Comparison of ENCODE assay signal across 29 cellular contexts in genomic region chr2:194294156-194294555, GRCh38.
DNase-seq lines count a peak whose midpoint lies in the region; TF ChIP-seq lines count a peak whose summit lies in the region.
"Had no signal": no experiment of that assay in that cellular context is flagged by ENCODE, and none has a peak within 500 bp of the region (broad histone marks: within the 10 kb centered on the region; RNA-seq: fewer than 3 reads in every experiment).

No MANE protein-coding gene starts in this region.

- H4K20me1 ChIP-seq in neural cell (ENCODE audit: insufficient read depth): no peaks in the 10 kb centered on the region
- H4K20me1 ChIP-seq: BLaER1; BLaER1 treated with 17β-estradiol and CSF1 and Interleukin-3, amounts not matched to agents 10 nM and 100 nM had no signal

- no peaks in the 10 kb centered on the region for H3K9me3 ChIP-seq in neural cell (ENCODE audit: low read length)
- H3K9me3 ChIP-seq: A549; BE2C; BLaER1; BLaER1 treated with 17β-estradiol and CSF1 and Interleukin-3, amounts not matched to agents 10 nM and 100 nM; Caco-2 had no signal

- DNase-seq in putamen (ENCODE audit: low spot score) (peak; percentile 9), COLO829 (ENCODE audit: low spot score) (no peak)
- no peak for DNase-seq in activated CD4-positive, alpha-beta T cell treated with anti-CD3 and anti-CD28 coated beads, Interleukin-2, amount 50 U/mL, for 4 hours
- DNase-seq: 8988T; ACHN; AML-193; BE2C; C1 segment of cervical spinal cord; Caco-2; Calu3; CD4-positive, alpha-beta memory T cell; CD4-positive, alpha-beta T cell; CD4-positive, CD25-positive, alpha-beta regulatory T cell; CD8-positive, alpha-beta memory T cell; CD8-positive, alpha-beta T cell; COR-L47; DMS 273 treated with DMSO at 0.1 percent for 48 hours; DMS153; DMS53; DMS79; DMS79 treated with DMSO at 0.1 percent for 48 hours; DND-41; EL had no signal

- no peaks in the 10 kb centered on the region for H3F3A ChIP-seq in neural cell (ENCODE audit: insufficient read depth, low read length, poor library complexity, severe bottlenecking)

- H3K36me3 ChIP-seq in neural cell (ENCODE audit: insufficient read depth, low read length): no peaks in the 10 kb centered on the region
- H3K36me3 ChIP-seq: BE2C; BLaER1; BLaER1 treated with 17β-estradiol and CSF1 and Interleukin-3, amounts not matched to agents 10 nM and 100 nM had no signal

- H3K79me2 ChIP-seq in neural cell (replicated peaks; ENCODE audit: insufficient read depth, low read length): no peaks in the 10 kb centered on the region

- no peak overlapping the region for H2AFZ ChIP-seq in neural cell (ENCODE audit: low read depth, low read length)

- TF ChIP-seq RAD21 in neural cell (conservative IDR thresholded peaks at IDR 0.05): no peak

- H3K9ac ChIP-seq in neural cell (ENCODE audit: low read length): no peak overlapping the region
- H3K9ac ChIP-seq: BLaER1; BLaER1 treated with 17β-estradiol and CSF1 and Interleukin-3, amounts not matched to agents 10 nM and 100 nM had no signal

- no peak overlapping the region for H3K27ac ChIP-seq in neural cell (ENCODE audit: low read length)
- H3K27ac ChIP-seq: 22Rv1; A549; BLaER1; BLaER1 treated with 17β-estradiol and CSF1 and Interleukin-3, amounts not matched to agents 10 nM and 100 nM; C4-2B had no signal

- TF ChIP-seq CTCF in neural cell (IDR thresholded peaks at IDR 0.05; ENCODE audit: poor library complexity, severe bottlenecking): no peak

- H3K4me3 ChIP-seq in neural cell (ENCODE audit: low read length): no peak overlapping the region
- H3K4me3 ChIP-seq: A549; BLaER1; BLaER1 treated with 17β-estradiol and CSF1 and Interleukin-3, amounts not matched to agents 10 nM and 100 nM had no signal

- H3K27me3 ChIP-seq in neural cell (ENCODE audit: insufficient read depth, low read depth, low read length): no peaks in the 10 kb centered on the region
- H3K27me3 ChIP-seq: BE2C; BLaER1; BLaER1 treated with 17β-estradiol and CSF1 and Interleukin-3, amounts not matched to agents 10 nM and 100 nM had no signal

- H3K9me2 ChIP-seq in neural cell (ENCODE audit: insufficient read depth, low read length): no peaks in the 10 kb centered on the region

- H3K4me2 ChIP-seq in neural cell (ENCODE audit: low read length): no peak overlapping the region
- H3K4me2 ChIP-seq: A549; BLaER1; BLaER1 treated with 17β-estradiol and CSF1 and Interleukin-3, amounts not matched to agents 10 nM and 100 nM had no signal

- peak; percentile 94 for TF ChIP-seq EP300 in neural cell (conservative IDR thresholded peaks at IDR 0.05; ENCODE audit: poor library complexity, severe bottlenecking)

TF ChIP-seq in neural cell, 6 proteins besides CTCF, POLR2A, EP300 and RAD21:
- TF ChIP-seq POLR2AphosphoS5 (IDR thresholded peaks at IDR 0.05) (peak; percentile 83), TAF1 (IDR thresholded peaks at IDR 0.05; ENCODE audit: low read depth) (no peak)
